In the genomic region with DNA sequence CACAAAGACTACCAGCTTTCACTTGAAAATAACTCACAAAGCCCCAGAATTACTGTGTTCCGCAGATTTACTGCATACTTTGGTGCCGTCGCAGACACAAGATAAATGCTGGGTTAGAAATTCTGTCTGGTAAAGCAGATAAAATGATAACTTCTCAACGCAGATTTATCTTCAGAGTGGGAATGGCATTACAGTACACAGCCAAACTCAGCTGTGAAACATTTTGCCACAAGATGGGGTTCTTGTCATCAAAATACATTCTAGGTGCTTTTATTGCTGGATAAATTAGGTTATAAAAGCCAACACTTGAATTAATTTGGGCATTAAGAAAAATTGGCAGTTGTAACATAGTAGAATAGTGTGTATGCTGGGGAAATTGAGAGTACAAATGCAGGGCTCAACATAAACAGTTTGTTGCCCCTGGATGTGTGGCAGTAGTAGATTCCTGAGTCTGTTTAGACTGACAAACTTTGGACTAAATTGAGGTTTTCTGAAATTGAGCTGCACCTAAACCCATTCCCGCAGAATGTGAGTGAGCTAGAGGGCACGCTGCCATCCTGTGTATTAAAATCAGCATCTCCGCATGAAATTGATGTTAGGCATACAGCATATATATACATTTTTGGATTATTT, we compare ENCODE assay signal across 13 cellular contexts.
DNase-seq lines count a peak whose midpoint lies in the region; FAIRE-seq and TF ChIP-seq lines count a peak whose summit lies in the region.
"Had no signal": no experiment of that assay in that cellular context is flagged by ENCODE, and none has a peak within 500 bp of the region (broad histone marks: within the 10 kb centered on the region; RNA-seq: fewer than 3 reads in every experiment).

No MANE protein-coding gene starts in this region.

- CTCF ChIA-PET in MCF 10A (lab: Yijun Ruan, JAX): interaction anchor here (0.5 to 4.3 kb wide), 31 partner anchors 9 to 654 kb away, joined by 3 to 50 read pairs (median 4); no protein-coding TSS in a partner anchor

- no peak overlapping the region for H3K9ac ChIP-seq in kidney (ENCODE audit: low read length in 2 of 2)
- H3K9ac ChIP-seq: BLaER1 treated with 17β-estradiol and CSF1 and Interleukin-3, amounts not matched to agents 10 nM and 100 nM had no signal

- H3K27me3 ChIP-seq in breast epithelium: no peaks in the 10 kb centered on the region
- no peaks in the 10 kb centered on the region for H3K27me3 ChIP-seq in brain microvascular endothelial cell (replicated peaks)
- H3K27me3 ChIP-seq in uterus: no peaks in the 10 kb centered on the region
- H3K27me3 ChIP-seq: BLaER1 treated with 17β-estradiol and CSF1 and Interleukin-3, amounts not matched to agents 10 nM and 100 nM had no signal

- TF ChIP-seq CTCF in MCF 10A (IDR thresholded peaks at IDR 0.05; ENCODE audit: unreplicated experiment) (peak; percentile 48), breast epithelium (IDR thresholded peaks at IDR 0.05) (peak in 1 of 3 donors; percentile 21), brain microvascular endothelial cell (IDR thresholded peaks at IDR 0.05; ENCODE audit: low read depth, low read length, missing control alignments) (peak; percentile 49), kidney (IDR thresholded peaks at IDR 0.05; ENCODE audit: borderline replicate concordance, extremely low read depth, insufficient read depth) (peak; percentile 23), uterus (IDR thresholded peaks at IDR 0.05) (peak; percentile 38 to 56 (median 48))

- no TSS peak for BruUV-seq in MCF 10A (replicated peaks; lab: Mats Ljungman, UMichigan)

- H3K4me1 ChIP-seq in breast epithelium: no peaks in the 10 kb centered on the region
- H3K4me1 ChIP-seq in kidney (ENCODE audit: control insufficient read depth in 1 of 2, insufficient read depth in 1 of 2, low read depth in 1 of 2, low read length in 2 of 2): no peaks in the 10 kb centered on the region
- no peaks in the 10 kb centered on the region for H3K4me1 ChIP-seq in uterus
- H3K4me1 ChIP-seq: BLaER1 treated with 17β-estradiol and CSF1 and Interleukin-3, amounts not matched to agents 10 nM and 100 nM had no signal

- H3K9me3 ChIP-seq in breast epithelium (no peaks in the 10 kb centered on the region), kidney (ENCODE audit: control insufficient read depth in 1 of 2, low read length in 2 of 2) (no peaks in the 10 kb centered on the region), uterus (no peaks in the 10 kb centered on the region)
- H3K9me3 ChIP-seq: BLaER1 treated with 17β-estradiol and CSF1 and Interleukin-3, amounts not matched to agents 10 nM and 100 nM had no signal

- intact Hi-C loops in MCF 10A (cut with micrococcal nuclease): loop anchor here (1.0 to 2.0 kb wide), 3 partner anchors 476 to 655 kb away; no protein-coding TSS in a partner anchor
- intact Hi-C loops in breast epithelium (cut with DNase I; ENCODE audit: low total_unique reads): no loop called here
- intact Hi-C loops in kidney (cut with DNase I): no loop called here
- intact Hi-C loops in uterus (cut with DNase I; ENCODE audit: low total_unique reads): no loop called here

- H3K4me3 ChIP-seq in breast epithelium: no peak overlapping the region
- H3K4me3 ChIP-seq in brain microvascular endothelial cell (ENCODE audit: low read depth, low read length): no peak overlapping the region
- no peak overlapping the region for H3K4me3 ChIP-seq in kidney (ENCODE audit: low read length in 2 of 2)
- H3K4me3 ChIP-seq in uterus: no peak overlapping the region
- H3K4me3 ChIP-seq: BLaER1 treated with 17β-estradiol and CSF1 and Interleukin-3, amounts not matched to agents 10 nM and 100 nM had no signal

- peak overlapping the region; percentile 8 for H3K27ac Mint-ChIP-seq in MCF 10A (ENCODE audit: low read depth, unreplicated experiment)
- H3K27ac Mint-ChIP-seq: stimulated activated naive B cell treated with anti-CD40 and anti-IgM and Interleukin-4, amounts not matched to agents 10 μg/mL and 1 μg/mL and 100 μg/mL, for 72 hours had no signal

- POLR2A ChIA-PET in MCF 10A (lab: Yijun Ruan, JAX): interaction anchor here (0.5 to 0.9 kb wide), 2 partner anchors 11 to 60 kb away, joined by 3 read pairs; no protein-coding TSS in a partner anchor

- no peaks in the 10 kb centered on the region for H3K9me3 Mint-ChIP-seq in MCF 10A (ENCODE audit: unreplicated experiment)
- H3K9me3 Mint-ChIP-seq: stimulated activated naive B cell treated with anti-CD40 and anti-IgM and Interleukin-4, amounts not matched to agents 10 μg/mL and 1 μg/mL and 100 μg/mL, for 72 hours had no signal

- TF ChIP-seq POLR2A in breast epithelium (IDR thresholded peaks at IDR 0.05): no peak
- no peak for TF ChIP-seq POLR2A in uterus (IDR thresholded peaks at IDR 0.05)

- in situ Hi-C loops in brain microvascular endothelial cell (cut with HindIII; ENCODE audit: low pct_ligation_motif_present, low sequenced_read_pairs): no loop called here

- H3K4me1 Mint-ChIP-seq in MCF 10A (ENCODE audit: insufficient read depth, unreplicated experiment): no peaks in the 10 kb centered on the region

- peaks cover 28% of the 10 kb centered on the region for H3K36me3 Mint-ChIP-seq in MCF 10A (ENCODE audit: insufficient read depth, unreplicated experiment)

- peak; percentile 13 for DNase-seq in MCF 10A (ENCODE audit: unreplicated experiment)
- no peak for DNase-seq in breast epithelium (ENCODE audit: low spot score in 2 of 2)
- DNase-seq in brain microvascular endothelial cell: peak; percentile 40
- no peak for DNase-seq in kidney
- no peak for DNase-seq in uterus
- no peak for DNase-seq in central memory CD4-positive, alpha-beta T cell
- no peak for DNase-seq in iPS-NIHi11 (ENCODE audit: low spot score)
- no peak for DNase-seq in DMS 273 (lab: John Stamatoyannopoulos, UW; ENCODE audit: unreplicated experiment)
- DNase-seq: activated T-cell treated with anti-CD3 and anti-CD28 coated beads for 4 hours; foreskin melanocyte; posterior cingulate gyrus; stimulated activated naive B cell treated with anti-CD40 and anti-IgM and Interleukin-4, amounts not matched to agents 10 μg/mL and 1 μg/mL and 100 μg/mL, for 72 hours had no signal

- no peaks in the 10 kb centered on the region for H3K27me3 Mint-ChIP-seq in MCF 10A (ENCODE audit: insufficient read depth, unreplicated experiment)
- H3K27me3 Mint-ChIP-seq: stimulated activated naive B cell treated with anti-CD40 and anti-IgM and Interleukin-4, amounts not matched to agents 10 μg/mL and 1 μg/mL and 100 μg/mL, for 72 hours had no signal

- H3K27ac ChIP-seq in breast epithelium (no peak overlapping the region), brain microvascular endothelial cell (no peak overlapping the region), kidney (ENCODE audit: low read depth in 2 of 2, low read length in 2 of 2) (no peak overlapping the region), uterus (no peak overlapping the region)
- H3K27ac ChIP-seq: BLaER1 treated with 17β-estradiol and CSF1 and Interleukin-3, amounts not matched to agents 10 nM and 100 nM had no signal

- no peak overlapping the region for H3K4me3 Mint-ChIP-seq in MCF 10A (ENCODE audit: unreplicated experiment)
- H3K4me3 Mint-ChIP-seq: stimulated activated naive B cell treated with anti-CD40 and anti-IgM and Interleukin-4, amounts not matched to agents 10 μg/mL and 1 μg/mL and 100 μg/mL, for 72 hours had no signal

- FAIRE-seq in kidney (lab: Jason Lieb, UNC): no peak

- no peaks in the 10 kb centered on the region for H3K36me3 ChIP-seq in breast epithelium
- no peaks in the 10 kb centered on the region for H3K36me3 ChIP-seq in brain microvascular endothelial cell (replicated peaks)
- H3K36me3 ChIP-seq in kidney (ENCODE audit: control insufficient read depth in 1 of 2, insufficient read depth in 2 of 2, low read length in 2 of 2): no peaks in the 10 kb centered on the region
- no peaks in the 10 kb centered on the region for H3K36me3 ChIP-seq in uterus

Comparison
In these comparisons a context has a peak if more than half of its experiments do, and no peak if none do; other contexts are left out.
1. DNase-seq: peak in MCF 10A (single experiment) and brain microvascular endothelial cell (single experiment); none in breast epithelium (0 of 2), kidney (single experiment), uterus (0 of 2), central memory CD4-positive, alpha-beta T cell (single experiment), iPS-NIHi11 (single experiment) and DMS 273 (single experiment).